8 cellular contexts compared by ENCODE assay signal in genomic region chr12:113056631-113057488, GRCh38. TPM values are rescaled to one million over a fixed set of nuclear protein-coding genes. Genes with fewer than 3 reads are reported as not detected.
DNase-seq lines count a peak whose midpoint lies in the region; ATAC-seq, FAIRE-seq and TF ChIP-seq lines count a peak whose summit lies in the region.

TSS of gene DTX1 (plus strand) at chr12:113056730. CDS start at chr12:113058193, 1,463 bp downstream.

- H3K4me1 ChIP-seq in pancreas, result no peaks in the 10 kb centered on the region

- H3K27ac ChIP-seq in pancreas, result peak within 1 kb of the TSS in 1 of 4 donors; percentile 28

- no peaks in the 10 kb centered on the region for H3K27me3 ChIP-seq in pancreas

- H3K9me3 Mint-ChIP-seq in IgD-negative memory B cell, result no peaks in the 10 kb centered on the region

- DNase-seq in activated CD8-positive, alpha-beta memory T cell treated with anti-CD3 and anti-CD28 coated beads, Interleukin-2, amount 50 U/mL, for 4 hours, result peak; percentile 40
- no peak for DNase-seq in fibroblast of pulmonary artery (ENCODE audit: low read depth)
- peak in 5 of 6 donors; percentile 38 to 72 (median 54) for DNase-seq in pancreas
- DNase-seq in GDM1 (lab: John Stamatoyannopoulos, UW), result no peak
- no peak for DNase-seq in RKO (ENCODE audit: low spot score)
- no peak for DNase-seq in 8988T

- intact Hi-C loops in pancreas (cut with DNase I), result loop anchor here in 1 of 3 donors (10.0 kb wide), 1 partner anchor 98 kb away; no protein-coding TSS in a partner anchor

- peaks cover 1% of the 10 kb centered on the region for H3K36me3 Mint-ChIP-seq in IgD-negative memory B cell

- peak within 1 kb of the TSS in 1 of 3 donors; percentile 65 for H3K27ac Mint-ChIP-seq in IgD-negative memory B cell

- H3K9me3 ChIP-seq in pancreas, result no peaks in the 10 kb centered on the region

- peak within 1 kb of the TSS; percentile 42 for H3K4me3 ChIP-seq in fibroblast of pulmonary artery (replicated peaks; ENCODE audit: low read depth, low read length)
- H3K4me3 ChIP-seq in pancreas, result peak within 1 kb of the TSS; percentile 34 to 65 (median 52)

- H3K4me3 Mint-ChIP-seq in IgD-negative memory B cell, result peak within 1 kb of the TSS; percentile 46 to 91 (median 84)

- no peaks in the 10 kb centered on the region for H3K36me3 ChIP-seq in pancreas

- FAIRE-seq in pancreas (lab: Jason Lieb, UNC), result no peak

- H3K27me3 Mint-ChIP-seq in IgD-negative memory B cell, result peaks cover 2% of the 10 kb centered on the region

- TF ChIP-seq CTCF in fibroblast of pulmonary artery (IDR thresholded peaks at IDR 0.05; ENCODE audit: low read length, missing control alignments) (no peak), pancreas (IDR thresholded peaks at IDR 0.05) (no peak)

- ATAC-seq in pancreas (peak; percentile 71 to 81 (median 79)), HG03139 (IDR thresholded peaks at IDR 0.05; ENCODE audit: unreplicated experiment) (no peak)

- peaks cover 13 to 31% (median 28%) of the 10 kb centered on the region in 3 donors for H3K4me1 Mint-ChIP-seq in IgD-negative memory B cell

- WGBS in pancreas, 2 donors, result 2% methylated on average over 60 to 94 of the region's 94 CpGs

RNA-seq across cellular contexts. Expression of gene DTX1, which starts in this region (rescaled TPM):
- polyA plus RNA-seq in IgD-negative memory B cell, result 0.61 TPM
- total RNA-seq in pancreas, result 1 to 10 TPM; 3.5 to 8.1 (median 5.6) TPM
- 1 to 10 TPM; 4.0 to 6.1 TPM for polyA plus RNA-seq in pancreas

Comparison
In these comparisons a context has a peak if more than half of its experiments do, and no peak if none do; other contexts are left out.
1. DNase-seq: peak in activated CD8-positive, alpha-beta memory T cell treated with anti-CD3 and anti-CD28 coated beads, Interleukin-2, amount 50 U/mL, for 4 hours (single experiment) and pancreas (5 of 6); none in fibroblast of pulmonary artery (single experiment), GDM1 (single experiment), RKO (single experiment) and 8988T (single experiment).